In the genomic region with DNA sequence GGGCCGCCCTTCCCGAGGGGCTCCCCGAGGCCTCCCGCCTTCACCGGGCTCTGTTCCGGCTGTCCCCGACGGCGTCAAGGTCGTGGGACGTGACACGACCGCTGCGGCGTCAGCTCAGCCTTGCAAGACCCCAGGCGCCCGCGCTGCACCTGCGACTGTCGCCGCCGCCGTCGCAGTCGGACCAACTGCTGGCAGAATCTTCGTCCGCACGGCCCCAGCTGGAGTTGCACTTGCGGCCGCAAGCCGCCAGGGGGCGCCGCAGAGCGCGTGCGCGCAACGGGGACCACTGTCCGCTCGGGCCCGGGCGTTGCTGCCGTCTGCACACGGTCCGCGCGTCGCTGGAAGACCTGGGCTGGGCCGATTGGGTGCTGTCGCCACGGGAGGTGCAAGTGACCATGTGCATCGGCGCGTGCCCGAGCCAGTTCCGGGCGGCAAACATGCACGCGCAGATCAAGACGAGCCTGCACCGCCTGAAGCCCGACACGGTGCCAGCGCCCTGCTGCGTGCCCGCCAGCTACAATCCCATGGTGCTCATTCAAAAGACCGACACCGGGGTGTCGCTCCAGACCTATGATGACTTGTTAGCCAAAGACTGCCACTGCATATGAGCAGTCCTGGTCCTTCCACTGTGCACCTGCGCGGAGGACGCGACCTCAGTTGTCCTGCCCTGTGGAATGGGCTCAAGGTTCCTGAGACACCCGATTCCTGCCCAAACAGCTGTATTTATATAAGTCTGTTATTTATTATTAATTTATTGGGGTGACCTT, we compare ENCODE assay signal across 1 cellular context.
TF ChIP-seq lines count a peak whose summit lies in the region.

No MANE protein-coding gene starts in this region.

TF ChIP-seq in PFSK-1, 5 proteins besides CTCF, POLR2A, EP300 and RAD21 (continued from another document):
- TF ChIP-seq FOXP2 (optimal IDR thresholded peaks at IDR 0.05; ENCODE audit: borderline replicate concordance, extremely low read depth, extremely low read length, insufficient read depth) (peak; percentile 98), POLR2AphosphoS5 (IDR thresholded peaks at IDR 0.05; ENCODE audit: low read depth, low read length) (no peak), SIN3A (IDR thresholded peaks at IDR 0.05; ENCODE audit: borderline replicate concordance, insufficient read depth, low read length) (no peak)
